Comparison of ENCODE assay signal across 15 cellular contexts in genomic region chr21:36236052-36236730, GRCh38.
"Had no signal": no experiment of that assay in that cellular context is flagged by ENCODE, and none has a peak within 500 bp of the region (broad histone marks: within the 10 kb centered on the region; RNA-seq: fewer than 3 reads in every experiment).

No MANE protein-coding gene starts in this region.

- H3K27ac Mint-ChIP-seq: activated naive CD8-positive, alpha-beta T cell treated with anti-CD3 and anti-CD28 coated beads for 36 hours; activated T-cell treated with anti-CD3 and anti-CD28 coated beads, Interleukin-2, amount 50 U/mL, for 24 hours; T-helper 17 cell had no signal

- H3K27me3 ChIP-seq: foreskin keratinocyte, heart left ventricle, left lung, sigmoid colon, stomach had no signal

- H3K9me3 Mint-ChIP-seq: activated naive CD8-positive, alpha-beta T cell treated with anti-CD3 and anti-CD28 coated beads for 36 hours; activated T-cell treated with anti-CD3 and anti-CD28 coated beads, Interleukin-2, amount 50 U/mL, for 24 hours; nephron progenitor cell had no signal

- H3K4me3 ChIP-seq: heart left ventricle, left lung, sigmoid colon, stomach, thoracic aorta had no signal

- H3K9me3 ChIP-seq: heart left ventricle, left lung, sigmoid colon, stomach, thoracic aorta had no signal

- H3K4me3 Mint-ChIP-seq: activated naive CD8-positive, alpha-beta T cell treated with anti-CD3 and anti-CD28 coated beads for 36 hours; activated T-cell treated with anti-CD3 and anti-CD28 coated beads, Interleukin-2, amount 50 U/mL, for 24 hours; nephron progenitor cell; T-helper 17 cell had no signal

- ATAC-seq: foreskin keratinocyte, T-helper 17 cell had no signal

- H3K4me1 ChIP-seq: foreskin keratinocyte had no signal

- H3K27me3 Mint-ChIP-seq: activated naive CD8-positive, alpha-beta T cell treated with anti-CD3 and anti-CD28 coated beads for 36 hours; activated T-cell treated with anti-CD3 and anti-CD28 coated beads, Interleukin-2, amount 50 U/mL, for 24 hours; T-helper 17 cell had no signal

- DNase-seq: activated CD4-positive, alpha-beta T cell treated with anti-CD3 and anti-CD28 coated beads, Interleukin-2, amount 50 U/mL, for 4 hours; activated CD4-positive, CD25-positive, alpha-beta regulatory T cell treated with anti-CD3 and anti-CD28 coated beads, Interleukin-2, amount 50 U/mL, for 72 hours; activated gamma-delta T cell; activated naive CD8-positive, alpha-beta T cell treated with anti-CD3 and anti-CD28 coated beads for 36 hours; activated T-cell treated with anti-CD3 and anti-CD28 coated beads, Interleukin-2, amount 50 U/mL, for 24 hours; anterior cingulate cortex; foreskin keratinocyte; heart left ventricle; left lung; nephron progenitor cell; sigmoid colon; stimulated activated CD4-positive, alpha-beta T cell treated with anti-CD3 and anti-CD28 coated beads, Interleukin-2, amount 100 ng/mL, for 48 hours; stomach; T-helper 17 cell had no signal

- H3K27ac ChIP-seq: foreskin keratinocyte, left lung, sigmoid colon, thoracic aorta had no signal
